Comparison of ENCODE assay signal across 1 cellular context in genomic region chr20:8812818-8813217, GRCh38.
TF ChIP-seq lines count a peak whose summit lies in the region.

No MANE protein-coding gene starts in this region.

TF ChIP-seq in H1, 55 proteins besides CTCF, POLR2A, EP300 and RAD21 (continued from another document):
- TF ChIP-seq CHD7 (IDR thresholded peaks at IDR 0.05; ENCODE audit: insufficient replicate concordance, low read length) (no peak), TBP (IDR thresholded peaks at IDR 0.05; ENCODE audit: low read depth, low read length) (no peak), SIN3A (conservative IDR thresholded peaks at IDR 0.05 in 1 of 2, IDR thresholded peaks at IDR 0.05 in 1 of 2; ENCODE audit: low read depth in 1 of 2, low read length in 2 of 2) (no peak), POLR2AphosphoS5 (IDR thresholded peaks at IDR 0.05; ENCODE audit: low read depth, low read length) (no peak), HDAC6 (IDR thresholded peaks at IDR 0.05; ENCODE audit: low read depth, low read length) (no peak), CHD2 (IDR thresholded peaks at IDR 0.05; ENCODE audit: low read length) (no peak), MAFK (IDR thresholded peaks at IDR 0.05; ENCODE audit: low read depth, low read length) (no peak), SP1 (IDR thresholded peaks at IDR 0.05; ENCODE audit: low read depth, low read length) (no peak), KDM1A (IDR thresholded peaks at IDR 0.05; ENCODE audit: borderline replicate concordance, low read length) (no peak), NANOG (IDR thresholded peaks at IDR 0.05; ENCODE audit: insufficient read depth, low read depth, low read length, poor library complexity, severe bottlenecking) (no peak), SIX5 (IDR thresholded peaks at IDR 0.05; ENCODE audit: low read depth, low read length) (no peak), YY1 (IDR thresholded peaks at IDR 0.05; ENCODE audit: low read depth, low read length) (no peak), GABPA (IDR thresholded peaks at IDR 0.05; ENCODE audit: borderline replicate concordance, insufficient read depth, low read length) (no peak)
